Comparison of ENCODE assay signal across 10 cellular contexts in the genomic region with DNA sequence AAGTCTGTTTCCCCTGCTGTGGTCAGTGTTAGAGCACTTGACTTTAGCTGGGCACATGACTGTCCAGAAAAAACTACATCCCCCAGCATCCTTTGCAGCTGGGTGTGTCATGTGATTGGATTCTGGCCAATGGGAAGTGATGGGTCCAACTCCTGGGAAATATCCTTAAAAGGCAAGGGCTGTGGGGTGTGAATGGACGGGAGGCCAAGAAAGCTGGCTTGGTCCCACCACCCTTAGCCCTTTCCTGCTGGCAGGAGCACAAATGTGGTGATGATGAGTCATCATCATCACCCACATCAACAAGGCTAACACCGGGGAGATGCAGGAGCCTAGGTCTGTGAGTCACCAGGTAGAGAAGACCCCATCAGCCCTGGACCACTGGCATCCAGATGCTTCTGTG.
DNase-seq lines count a peak whose midpoint lies in the region; ATAC-seq and TF ChIP-seq lines count a peak whose summit lies in the region.
"Had no signal": no experiment of that assay in that cellular context is flagged by ENCODE, and none has a peak within 500 bp of the region (broad histone marks: within the 10 kb centered on the region; RNA-seq: fewer than 3 reads in every experiment).

No MANE protein-coding gene starts in this region.

- no peaks in the 10 kb centered on the region for H3K4me1 ChIP-seq in ovary (ENCODE audit: insufficient read depth)

- TF ChIP-seq CTCF in fibroblast of mammary gland (conservative IDR thresholded peaks at IDR 0.05; ENCODE audit: control insufficient read depth, insufficient read depth, low read depth, low read length) (no peak), ovary (IDR thresholded peaks at IDR 0.05) (no peak), GM13976 (IDR thresholded peaks at IDR 0.05; ENCODE audit: borderline replicate concordance, control extremely low read depth, extremely low read depth, insufficient read depth, missing control alignments) (no peak)

- TF ChIP-seq POLR2A in ovary (IDR thresholded peaks at IDR 0.05): no peak

- no peak overlapping the region for H3K4me3 ChIP-seq in fibroblast of mammary gland (ENCODE audit: control insufficient read depth, low read depth, low read length)
- no peak overlapping the region for H3K4me3 ChIP-seq in ovary

- 3 to 9% (median 9%) methylated on average over 2 of the region's 2 CpGs for WGBS in ovary, 3 donors

- in situ Hi-C loops in GM13976 (cut with MboI; ENCODE audit: low sequenced_read_pairs, unreplicated experiment): no loop called here

- no peak overlapping the region for H3K27ac ChIP-seq in ovary
- H3K27ac ChIP-seq: KMS-11 had no signal

- no peaks in the 10 kb centered on the region for H3K36me3 ChIP-seq in ovary

- intact Hi-C loops in ovary (cut with DNase I) (no loop called here), posterior vena cava (cut with DNase I) (no loop called here)

- no peak for ATAC-seq in HG02870 (IDR thresholded peaks at IDR 0.05; ENCODE audit: unreplicated experiment)
- no peak for ATAC-seq in HG02981 (IDR thresholded peaks at IDR 0.05; ENCODE audit: unreplicated experiment)
- ATAC-seq: esophagus mucosa had no signal

- peaks cover 0 to 4% of the 10 kb centered on the region in 2 donors for H3K9me3 ChIP-seq in ovary

- TF ChIP-seq EP300 in ovary (IDR thresholded peaks at IDR 0.05): no peak

- no peaks in the 10 kb centered on the region for H3K27me3 ChIP-seq in ovary

- DNase-seq in GOT3 (lab: John Stamatoyannopoulos, UW): peak; percentile 14
- peak; percentile 63 for DNase-seq in RKO (ENCODE audit: low spot score)
- peak; percentile 95 for DNase-seq in fibroblast of mammary gland (ENCODE audit: low read depth)
- peak in 3 of 5 donors; percentile 30 to 47 (median 31) for DNase-seq in ovary
- DNase-seq in GM13976 (ENCODE audit: low spot score): no peak
- DNase-seq in posterior vena cava (ENCODE audit: low spot score): no peak

Comparison
In these comparisons a context has a peak if more than half of its experiments do, and no peak if none do; other contexts are left out.
1. DNase-seq: peak in GOT3 (single experiment), RKO (single experiment), fibroblast of mammary gland (single experiment) and ovary (3 of 5); none in GM13976 (single experiment) and posterior vena cava (single experiment).